Comparison of ENCODE assay signal across 20 cellular contexts in the genomic region with DNA sequence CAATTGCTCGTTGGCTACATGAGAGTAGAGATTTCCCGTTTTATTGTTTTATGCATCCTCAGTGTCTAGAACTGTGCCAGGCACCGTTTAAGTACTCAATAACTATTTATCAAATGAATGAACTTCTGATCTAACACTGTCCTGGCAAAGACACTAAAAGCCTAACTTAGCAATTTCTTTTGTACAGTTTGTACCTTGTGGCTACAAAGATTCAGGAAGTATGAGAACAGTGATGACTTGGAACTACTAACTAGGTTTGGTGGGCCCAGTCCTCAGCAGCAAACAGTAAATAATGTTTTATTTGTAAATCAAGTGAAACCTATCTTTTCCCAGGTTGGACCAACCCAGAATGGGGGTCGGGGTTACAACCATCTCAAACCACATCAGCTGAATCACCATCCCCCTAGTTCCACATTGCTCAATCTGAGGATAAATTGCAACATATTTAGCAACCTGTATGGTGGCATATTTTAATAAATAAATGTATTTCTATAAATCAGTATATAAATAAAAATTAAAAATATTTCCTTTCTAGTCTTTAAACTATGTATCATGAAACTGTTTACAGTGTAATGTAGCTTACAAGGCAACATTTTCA. TPM values are rescaled to one million over a fixed set of nuclear protein-coding genes. Genes with fewer than 3 reads are reported as not detected.
DNase-seq lines count a peak whose midpoint lies in the region; ATAC-seq and TF ChIP-seq lines count a peak whose summit lies in the region.
"Had no signal": no experiment of that assay in that cellular context is flagged by ENCODE, and none has a peak within 500 bp of the region (broad histone marks: within the 10 kb centered on the region; RNA-seq: fewer than 3 reads in every experiment).

No MANE protein-coding gene starts in this region.

- peak overlapping the region in 6 of 11 experiments; percentile 3 to 78 (median 54); a peak in 11 of 22 replicates for H3K4me2 ChIP-seq in BLaER1 treated with 17β-estradiol and CSF1 and Interleukin-3, amounts not matched to agents 10 nM and 100 nM

- H3K27ac ChIP-seq in BLaER1 treated with 17β-estradiol and CSF1 and Interleukin-3, amounts not matched to agents 10 nM and 100 nM, result peak overlapping the region in 6 of 11 experiments; percentile 22 to 77 (median 40); a peak in 6 of 22 replicates
- H3K27ac ChIP-seq: prostate gland had no signal

- H3K36me3 ChIP-seq in BLaER1 treated with 17β-estradiol and CSF1 and Interleukin-3, amounts not matched to agents 10 nM and 100 nM, result peaks cover 6 to 55% (median 30%) of the 10 kb centered on the region in 11 experiments; a peak in 19 of 22 replicates
- H3K36me3 ChIP-seq: prostate gland had no signal

- no peak overlapping the region for H3K4me3 ChIP-seq in BLaER1 treated with 17β-estradiol and CSF1 and Interleukin-3, amounts not matched to agents 10 nM and 100 nM
- no peak overlapping the region for H3K4me3 ChIP-seq in NB4 (ENCODE audit: low read depth, low read length)
- H3K4me3 ChIP-seq: prostate gland had no signal

- DNase-seq in NB4 (ENCODE audit: low read depth), result peak; percentile 61
- peak; percentile 10 for DNase-seq in fibroblast of the conjunctiva (ENCODE audit: low read depth)
- DNase-seq in sciatic nerve (ENCODE audit: low spot score), result no peak
- DNase-seq in NCI-H2227 treated with DMSO at 0.1 percent for 48 hours (lab: John Stamatoyannopoulos, UW), result no peak
- no peak for DNase-seq in Ammon's horn (ENCODE audit: low spot score)
- no peak for DNase-seq in glomerular visceral epithelial cell (ENCODE audit: extremely low spot score)
- DNase-seq: activated CD4-positive, alpha-beta T cell treated with anti-CD3 and anti-CD28 coated beads, Interleukin-2, amount 10 ng/mL, durations not matched to agents 7 days and 5 days; activated naive CD4-positive, alpha-beta T cell treated with anti-CD3 and anti-CD28 coated beads, Interleukin-2, amount 10 ng/mL, durations not matched to agents 7 days and 5 days; activated T-cell treated with anti-CD3 and anti-CD28 coated beads for 4 hours; dermis blood vessel endothelial cell; HFFc6; islet precursor cell; midbrain; NCI-H1417; NCI-H2171 treated with DMSO at 0.1 percent for 48 hours; SW 1271 had no signal

- intact Hi-C loops in sciatic nerve (cut with DNase I), result loop anchor here (10.0 kb wide), 1 partner anchor 396 kb away; no protein-coding TSS in a partner anchor

- no peaks in the 10 kb centered on the region for H3K27me3 ChIP-seq in BLaER1 treated with 17β-estradiol and CSF1 and Interleukin-3, amounts not matched to agents 10 nM and 100 nM

- no peak for TF ChIP-seq CTCF in NB4 (IDR thresholded peaks at IDR 0.05; ENCODE audit: low read depth, low read length)

- H3K4me1 ChIP-seq in BLaER1 treated with 17β-estradiol and CSF1 and Interleukin-3, amounts not matched to agents 10 nM and 100 nM, result peaks cover 24 to 63% (median 55%) of the 10 kb centered on the region in 10 experiments
- H3K4me1 ChIP-seq: prostate gland had no signal

- H3K9me3 ChIP-seq in BLaER1 treated with 17β-estradiol and CSF1 and Interleukin-3, amounts not matched to agents 10 nM and 100 nM (replicated peaks in 1 of 11), result no peaks in the 10 kb centered on the region
- H3K9me3 ChIP-seq: prostate gland had no signal

- H3K9ac ChIP-seq in BLaER1 treated with 17β-estradiol and CSF1 and Interleukin-3, amounts not matched to agents 10 nM and 100 nM, result no peak overlapping the region

- peak; percentile 20 for ATAC-seq in sciatic nerve
- no peak for ATAC-seq in HG02571 (IDR thresholded peaks at IDR 0.05; ENCODE audit: unreplicated experiment)

- no peaks in the 10 kb centered on the region for H4K20me1 ChIP-seq in BLaER1 treated with 17β-estradiol and CSF1 and Interleukin-3, amounts not matched to agents 10 nM and 100 nM

- TF ChIP-seq POLR2A in NB4 (IDR thresholded peaks at IDR 0.05; ENCODE audit: extremely low read depth, insufficient read length), result no peak

RNA-seq across cellular contexts. Expression of a gene that starts 12.3 kb away (rescaled TPM):
- total RNA-seq in sciatic nerve, result 1.5 TPM
- total RNA-seq: activated CD4-positive, alpha-beta T cell treated with anti-CD3 and anti-CD28 coated beads, Interleukin-2, amount 10 ng/mL, durations not matched to agents 7 days and 5 days; Daoy; HFFc6 had no signal

RNA-seq across cellular contexts. Expression of a gene that starts 40.5 kb away (rescaled TPM):
- 15.4 TPM for total RNA-seq in sciatic nerve

Comparison
In these comparisons a context has a peak if more than half of its experiments do, and no peak if none do; other contexts are left out.
1. DNase-seq: peak in NB4 (single experiment) and fibroblast of the conjunctiva (single experiment); none in sciatic nerve (single experiment), NCI-H2227 treated with DMSO at 0.1 percent for 48 hours (single experiment), Ammon's horn (single experiment) and glomerular visceral epithelial cell (single experiment).